ENCODE assay signal across 1 cellular context in genomic region chr10:124605001-124605370, GRCh38.
TF ChIP-seq lines count a peak whose summit lies in the region.

No MANE protein-coding gene starts in this region.

TF ChIP-seq in H1, 55 proteins besides CTCF, POLR2A, EP300 and RAD21 (continued from another document):
- TF ChIP-seq SIN3A (conservative IDR thresholded peaks at IDR 0.05 in 1 of 2, IDR thresholded peaks at IDR 0.05 in 1 of 2; ENCODE audit: low read depth in 1 of 2, low read length in 2 of 2), result no peak
- no peak for TF ChIP-seq SAP30 (IDR thresholded peaks at IDR 0.05; ENCODE audit: insufficient read depth, insufficient replicate concordance, low read length)
- TF ChIP-seq CHD2 (IDR thresholded peaks at IDR 0.05; ENCODE audit: low read length), result no peak
- TF ChIP-seq TCF12 (IDR thresholded peaks at IDR 0.05; ENCODE audit: low read depth, low read length), result no peak
- TF ChIP-seq NANOG (IDR thresholded peaks at IDR 0.05; ENCODE audit: insufficient read depth, low read depth, low read length, poor library complexity, severe bottlenecking), result no peak
- TF ChIP-seq KDM1A (IDR thresholded peaks at IDR 0.05; ENCODE audit: borderline replicate concordance, low read length), result no peak
- no peak for TF ChIP-seq BCL11A (IDR thresholded peaks at IDR 0.05; ENCODE audit: low read depth in 2 of 2, low read length in 2 of 2)
- TF ChIP-seq HDAC6 (IDR thresholded peaks at IDR 0.05; ENCODE audit: low read depth, low read length), result no peak
- TF ChIP-seq CEBPB (IDR thresholded peaks at IDR 0.05; ENCODE audit: low read depth, low read length), result no peak
- TF ChIP-seq ATF2 (IDR thresholded peaks at IDR 0.05; ENCODE audit: low read length), result no peak
- no peak for TF ChIP-seq BACH1 (IDR thresholded peaks at IDR 0.05; ENCODE audit: low read length)
- TF ChIP-seq SP2 (IDR thresholded peaks at IDR 0.05; ENCODE audit: low read length), result no peak
- TF ChIP-seq SP1 (IDR thresholded peaks at IDR 0.05; ENCODE audit: low read depth, low read length), result no peak
